In the genomic region with DNA sequence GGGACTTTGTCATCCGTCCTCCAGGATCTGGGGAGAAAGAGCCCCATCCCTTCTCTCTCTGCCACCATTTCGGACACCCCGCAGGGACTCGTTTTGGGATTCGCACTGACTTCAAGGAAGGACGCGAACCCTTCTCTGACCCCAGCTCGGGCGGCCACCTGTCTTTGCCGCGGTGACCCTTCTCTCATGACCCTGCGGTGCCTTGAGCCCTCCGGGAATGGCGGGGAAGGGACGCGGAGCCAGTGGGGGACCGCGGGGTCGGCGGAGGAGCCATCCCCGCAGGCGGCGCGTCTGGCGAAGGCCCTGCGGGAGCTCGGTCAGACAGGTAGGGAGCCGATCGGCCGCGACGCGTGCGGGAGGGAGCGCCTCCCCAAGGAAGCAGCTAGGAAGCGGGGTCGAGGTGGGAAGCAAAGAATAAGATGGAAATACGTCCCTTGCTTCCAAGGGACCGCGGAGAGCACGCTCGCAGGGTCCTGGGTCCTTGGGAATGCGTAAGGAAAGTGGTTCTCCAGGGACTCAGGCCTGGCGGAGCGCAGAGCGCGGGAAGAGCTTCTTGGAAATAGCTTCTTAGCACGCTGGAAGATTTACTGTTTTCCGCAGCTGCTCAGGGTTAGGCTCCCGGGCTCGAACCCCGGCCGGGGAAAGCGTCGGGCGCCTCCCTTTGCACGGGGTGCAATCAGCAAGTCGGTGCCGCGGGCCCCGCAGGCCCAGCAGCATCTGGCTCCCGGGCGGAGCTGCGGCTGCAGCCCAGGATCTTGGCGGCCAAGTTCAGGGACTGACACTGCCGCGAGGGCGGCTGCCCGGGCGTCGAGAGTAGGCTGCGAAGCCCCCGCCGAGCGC, we compare ENCODE assay signal across 8 cellular contexts. TPM values are rescaled to one million over a fixed set of nuclear protein-coding genes. Genes with fewer than 3 reads are reported as not detected.
A peak's percentile ranks its signal among the peaks of the same experiment; 100 is the strongest.
DNase-seq lines count a peak whose midpoint lies in the region; ATAC-seq and TF ChIP-seq lines count a peak whose summit lies in the region.

No MANE protein-coding gene starts in this region.

- in situ Hi-C loops in GM13977 (cut with MboI; ENCODE audit: low pct_unique_long_range_greater_than_20kb, low sequenced_read_pairs, unreplicated experiment) = no loop called here

- ATAC-seq in upper lobe of right lung (no peak), HG02678 (IDR thresholded peaks at IDR 0.05; ENCODE audit: unreplicated experiment) (no peak), HG03196 (IDR thresholded peaks at IDR 0.05; ENCODE audit: unreplicated experiment) (no peak)

- DNase-seq in GM13977 (ENCODE audit: low spot score) = peak; percentile 41
- peak; percentile 49 for DNase-seq in activated CD4-positive, alpha-beta T cell treated with anti-CD3 and anti-CD28 coated beads for 48 hours
- DNase-seq in epithelial cell of prostate (ENCODE audit: low read depth, low spot score) = no peak
- DNase-seq in upper lobe of right lung = peak; percentile 68
- DNase-seq in NCI-H1694 treated with DMSO at 0.1 percent for 48 hours (lab: John Stamatoyannopoulos, UW) = no peak

- H3K27me3 ChIP-seq in muscle layer of duodenum (ENCODE audit: low read depth, low read length) = no peaks in the 10 kb centered on the region
- peaks cover 4% of the 10 kb centered on the region for H3K27me3 ChIP-seq in upper lobe of right lung

- TF ChIP-seq CTCF in GM13977 (IDR thresholded peaks at IDR 0.05; ENCODE audit: extremely low read depth, insufficient read depth, missing control alignments) = no peak
- no peak for TF ChIP-seq CTCF in upper lobe of right lung (IDR thresholded peaks at IDR 0.05)

- peaks cover 0 to 15% of the 10 kb centered on the region in 2 donors for H3K36me3 ChIP-seq in muscle layer of duodenum (ENCODE audit: control insufficient read depth in 1 of 2, insufficient read depth in 2 of 2, low read length in 2 of 2)
- peaks cover 19% of the 10 kb centered on the region for H3K36me3 ChIP-seq in upper lobe of right lung

- H3K4me1 ChIP-seq in muscle layer of duodenum (ENCODE audit: control insufficient read depth in 1 of 2, insufficient read depth in 2 of 2, low read length in 2 of 2) (peaks cover 0 to 10% of the 10 kb centered on the region in 2 donors), upper lobe of right lung (no peaks in the 10 kb centered on the region)

- no peaks in the 10 kb centered on the region for H3K9me3 ChIP-seq in muscle layer of duodenum (ENCODE audit: control insufficient read depth in 1 of 2, low read length in 2 of 2)
- H3K9me3 ChIP-seq in upper lobe of right lung = no peaks in the 10 kb centered on the region

- H3K27ac ChIP-seq in epithelial cell of prostate (peak overlapping the region; percentile 18), muscle layer of duodenum (ENCODE audit: low read length) (peak overlapping the region; percentile 80), upper lobe of right lung (peak overlapping the region; percentile 85)

- H3K4me3 ChIP-seq in muscle layer of duodenum (ENCODE audit: low read depth in 1 of 2, low read length in 2 of 2) (peak overlapping the region; percentile 83 to 87), upper lobe of right lung (peak overlapping the region; percentile 99)

- intact Hi-C loops in upper lobe of right lung (cut with DNase I) = loop anchor here (5.0 kb wide), 1 partner anchor 169 kb away; no protein-coding TSS in a partner anchor

RNA-seq across cellular contexts. Expression of gene SOCS2, which starts 0.5 kb away (rescaled TPM):
- total RNA-seq in upper lobe of right lung = 23.8 TPM

Comparison
In these comparisons a context has a peak if more than half of its experiments do, and no peak if none do; other contexts are left out.
1. DNase-seq: peak in GM13977 (single experiment), activated CD4-positive, alpha-beta T cell treated with anti-CD3 and anti-CD28 coated beads for 48 hours (single experiment) and upper lobe of right lung (single experiment); none in epithelial cell of prostate (single experiment) and NCI-H1694 treated with DMSO at 0.1 percent for 48 hours (single experiment).
2. H3K27ac ChIP-seq: peak in every context shown above with its lines; median percentile 85 in upper lobe of right lung; 80 in muscle layer of duodenum; 18 in epithelial cell of prostate.